In the genomic region with DNA sequence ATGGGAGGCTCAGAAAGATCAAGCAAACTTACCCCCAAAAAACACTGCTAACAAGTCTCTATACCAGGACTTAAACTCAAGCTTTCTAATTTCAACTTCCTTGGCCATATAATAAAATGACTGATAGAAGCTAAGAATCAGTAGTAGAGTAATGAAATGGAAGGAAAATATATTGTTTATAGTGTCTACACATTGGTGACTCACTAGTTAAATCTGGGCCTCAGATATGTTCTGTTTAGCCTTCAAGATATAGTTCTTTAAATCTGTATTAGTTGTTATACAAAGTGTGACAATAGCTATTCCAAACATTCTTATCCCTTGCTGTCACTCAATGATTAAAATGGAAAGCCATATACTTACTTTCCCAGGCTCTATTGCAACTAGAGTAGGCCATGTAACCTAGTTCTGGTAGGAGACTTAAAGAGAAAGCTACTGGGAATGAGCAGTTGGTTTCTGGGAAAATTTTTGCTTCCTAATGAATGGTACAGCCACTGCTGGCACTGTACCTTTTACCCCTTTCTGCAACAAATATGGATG, we compare ENCODE assay signal across 22 cellular contexts. TPM values are rescaled to one million over a fixed set of nuclear protein-coding genes. Genes with fewer than 3 reads are reported as not detected.
DNase-seq lines count a peak whose midpoint lies in the region; ATAC-seq and TF ChIP-seq lines count a peak whose summit lies in the region.
"Had no signal": no experiment of that assay in that cellular context is flagged by ENCODE, and none has a peak within 500 bp of the region (broad histone marks: within the 10 kb centered on the region; RNA-seq: fewer than 3 reads in every experiment).

No MANE protein-coding gene starts in this region.

- peaks cover 3% of the 10 kb centered on the region for H3K36me3 ChIP-seq in CD4-positive, CD25-positive, alpha-beta regulatory T cell (ENCODE audit: control insufficient read depth, insufficient read depth, low read length)
- H3K36me3 ChIP-seq in brain microvascular endothelial cell (replicated peaks) (no peaks in the 10 kb centered on the region), osteoblast (ENCODE audit: insufficient read depth, low read length) (no peaks in the 10 kb centered on the region)
- H3K36me3 ChIP-seq: HAP-1 had no signal

- H4K20me1 ChIP-seq in osteoblast (ENCODE audit: insufficient read depth, low read length), result no peaks in the 10 kb centered on the region

- H3K4me2 ChIP-seq in osteoblast (ENCODE audit: insufficient read depth, low read length), result no peak overlapping the region
- H3K4me2 ChIP-seq: GM23338, KMS-11 had no signal

- H3K27ac ChIP-seq in CD4-positive, CD25-positive, alpha-beta regulatory T cell (ENCODE audit: insufficient read depth, low read length, poor library complexity, severe bottlenecking), result no peak overlapping the region
- peak overlapping the region; percentile 20 for H3K27ac ChIP-seq in brain microvascular endothelial cell
- peak overlapping the region; percentile 1 for H3K27ac ChIP-seq in osteoblast (ENCODE audit: low read depth, low read length)
- H3K27ac ChIP-seq: KMS-11 had no signal

- no peaks in the 10 kb centered on the region for H3K9me3 ChIP-seq in CD4-positive, CD25-positive, alpha-beta regulatory T cell (ENCODE audit: control insufficient read depth in 2 of 2, low read length in 2 of 2)
- H3K9me3 ChIP-seq in osteoblast (ENCODE audit: low read depth, low read length), result no peaks in the 10 kb centered on the region
- H3K9me3 ChIP-seq: HAP-1 had no signal

- no peak for DNase-seq in CD4-positive, CD25-positive, alpha-beta regulatory T cell
- DNase-seq in M059J (ENCODE audit: low read depth), result peak; percentile 8
- no peak for DNase-seq in brain microvascular endothelial cell
- no peak for DNase-seq in osteoblast (ENCODE audit: insufficient read length, low spot score, missing footprints)
- DNase-seq in stimulated activated CD4-positive, alpha-beta T cell treated with anti-CD3 and anti-CD28 coated beads, Interleukin-4, amount 100 ng/mL, for 24 hours, result no peak
- DNase-seq in activated naive CD8-positive, alpha-beta T cell treated with anti-CD3 and anti-CD28 coated beads, Interleukin-2, amount 50 U/mL, for 24 hours, result no peak
- DNase-seq: COR-L47; DMS79; NCI-H1105; NCI-H146; NCI-H2029; NCI-H2227 treated with DMSO at 0.1 percent for 48 hours; NCI-H510A; NCI-H748 treated with DMSO at 0.1 percent for 48 hours; NK-92 treated with Interleukin-12 subunit alpha and Interleukin-12 subunit beta, amount 100 ng/mL, for 24 hours; SIG-M5 had no signal

- H3K4me3 Mint-ChIP-seq in CD4-positive, CD25-positive, alpha-beta regulatory T cell, result no peak overlapping the region
- H3K4me3 Mint-ChIP-seq in activated naive CD8-positive, alpha-beta T cell treated with anti-CD3 and anti-CD28 coated beads, Interleukin-2, amount 50 U/mL, for 24 hours, result no peak overlapping the region
- H3K4me3 Mint-ChIP-seq: GM23338 had no signal

- no peak for ATAC-seq in CD4-positive, CD25-positive, alpha-beta regulatory T cell (ENCODE audit: low read depth in 2 of 2)
- no peak for ATAC-seq in HG02678 (IDR thresholded peaks at IDR 0.05; ENCODE audit: unreplicated experiment)
- no peak for ATAC-seq in activated naive CD8-positive, alpha-beta T cell treated with anti-CD3 and anti-CD28 coated beads, Interleukin-2, amount 50 U/mL, for 24 hours
- ATAC-seq: GM23338, Panc1 had no signal

- no peaks in the 10 kb centered on the region for H3K4me1 ChIP-seq in CD4-positive, CD25-positive, alpha-beta regulatory T cell (ENCODE audit: control insufficient read depth, insufficient read depth, low read length, poor library complexity, severe bottlenecking)
- H3K4me1 ChIP-seq in osteoblast (ENCODE audit: insufficient read depth, low read length), result no peaks in the 10 kb centered on the region

- peaks cover 0 to 4% (median 0%) of the 10 kb centered on the region in 7 donors for H3K9me3 Mint-ChIP-seq in CD4-positive, CD25-positive, alpha-beta regulatory T cell
- H3K9me3 Mint-ChIP-seq in activated naive CD8-positive, alpha-beta T cell treated with anti-CD3 and anti-CD28 coated beads, Interleukin-2, amount 50 U/mL, for 24 hours, result peaks cover 5% of the 10 kb centered on the region

- in situ Hi-C loops in brain microvascular endothelial cell (cut with HindIII; ENCODE audit: low pct_ligation_motif_present, low sequenced_read_pairs), result no loop called here

- peak overlapping the region in 2 of 3 donors; percentile 8 to 38 for H3K27ac Mint-ChIP-seq in CD4-positive, CD25-positive, alpha-beta regulatory T cell
- no peak overlapping the region for H3K27ac Mint-ChIP-seq in activated naive CD8-positive, alpha-beta T cell treated with anti-CD3 and anti-CD28 coated beads, Interleukin-2, amount 50 U/mL, for 24 hours
- H3K27ac Mint-ChIP-seq: GM23338 had no signal

- H3K79me2 ChIP-seq in osteoblast (ENCODE audit: insufficient read depth, low read length), result peaks cover 29% of the 10 kb centered on the region

- TF ChIP-seq CTCF in brain microvascular endothelial cell (IDR thresholded peaks at IDR 0.05; ENCODE audit: low read depth, low read length, missing control alignments), result no peak
- no peak for TF ChIP-seq CTCF in osteoblast (IDR thresholded peaks at IDR 0.05; ENCODE audit: extremely low read depth, low read depth, low read length)

- H3K27me3 Mint-ChIP-seq in CD4-positive, CD25-positive, alpha-beta regulatory T cell, result no peaks in the 10 kb centered on the region
- no peaks in the 10 kb centered on the region for H3K27me3 Mint-ChIP-seq in activated naive CD8-positive, alpha-beta T cell treated with anti-CD3 and anti-CD28 coated beads, Interleukin-2, amount 50 U/mL, for 24 hours

- no peak overlapping the region for H3K4me3 ChIP-seq in CD4-positive, CD25-positive, alpha-beta regulatory T cell (ENCODE audit: low read depth, low read length)
- H3K4me3 ChIP-seq in brain microvascular endothelial cell (ENCODE audit: low read depth, low read length) (no peak overlapping the region), osteoblast (ENCODE audit: insufficient read depth, low read length) (no peak overlapping the region)
- H3K4me3 ChIP-seq: GM23338, HAP-1 had no signal

- H2AFZ ChIP-seq in osteoblast (ENCODE audit: low read length), result no peak overlapping the region
- H2AFZ ChIP-seq: GM23338 had no signal

- H3K27me3 ChIP-seq in CD4-positive, CD25-positive, alpha-beta regulatory T cell (ENCODE audit: control insufficient read depth, insufficient read depth, low read length), result no peaks in the 10 kb centered on the region
- H3K27me3 ChIP-seq in brain microvascular endothelial cell (replicated peaks), result no peaks in the 10 kb centered on the region
- H3K27me3 ChIP-seq in osteoblast (ENCODE audit: insufficient read depth, low read length), result no peaks in the 10 kb centered on the region

- H3K4me1 Mint-ChIP-seq in CD4-positive, CD25-positive, alpha-beta regulatory T cell, result peaks cover 36 to 52% (median 40%) of the 10 kb centered on the region in 4 donors
- peaks cover 20% of the 10 kb centered on the region for H3K4me1 Mint-ChIP-seq in activated naive CD8-positive, alpha-beta T cell treated with anti-CD3 and anti-CD28 coated beads, Interleukin-2, amount 50 U/mL, for 24 hours
- H3K4me1 Mint-ChIP-seq: GM23338 had no signal

- H3K36me3 Mint-ChIP-seq in CD4-positive, CD25-positive, alpha-beta regulatory T cell, result no peaks in the 10 kb centered on the region
- peaks cover 7% of the 10 kb centered on the region for H3K36me3 Mint-ChIP-seq in activated naive CD8-positive, alpha-beta T cell treated with anti-CD3 and anti-CD28 coated beads, Interleukin-2, amount 50 U/mL, for 24 hours (ENCODE audit: low read depth)

RNA-seq across cellular contexts. Expression of gene SSH2, which starts 18.3 kb away (rescaled TPM):
- 90.4 TPM for total RNA-seq in CD4-positive, CD25-positive, alpha-beta regulatory T cell
- 10 to 100 TPM; 27.2 to 39.0 (median 37.3) TPM for polyA plus RNA-seq in CD4-positive, CD25-positive, alpha-beta regulatory T cell
- total RNA-seq in M059J (2014; rRNA removed; shearing (Covaris generic)), result 11.8 and 16.7 TPM in 2 replicates
- total RNA-seq in osteoblast, result 13.0 and 14.4 TPM in 2 replicates

RNA-seq across cellular contexts. Expression of gene EFCAB5, which starts 29.7 kb away (rescaled TPM):
- 2.1 TPM for total RNA-seq in CD4-positive, CD25-positive, alpha-beta regulatory T cell
- 1 to 10 TPM in 1 of 4 donors, under 1 TPM in 3; 0.21 to 1.1 (median 0.33) TPM for polyA plus RNA-seq in CD4-positive, CD25-positive, alpha-beta regulatory T cell
- 0.22 and 1.7 TPM in 2 replicates for total RNA-seq in M059J (2014; rRNA removed; shearing (Covaris generic))
- total RNA-seq in osteoblast, result 0.29 and 0.36 TPM in 2 replicates
- total RNA-seq: A172, GM23338 had no signal
